In genomic region chr7:75913437-75913836, GRCh38 we compare ENCODE assay signal across 24 cellular contexts. TPM values are rescaled to one million over a fixed set of nuclear protein-coding genes. Genes with fewer than 3 reads are reported as not detected.
A peak's percentile ranks its signal among the peaks of the same experiment; 100 is the strongest.
DNase-seq lines count a peak whose midpoint lies in the region; TF ChIP-seq lines count a peak whose summit lies in the region.
"Had no signal": no experiment of that assay in that cellular context is flagged by ENCODE, and none has a peak within 500 bp of the region (broad histone marks: within the 10 kb centered on the region; RNA-seq: fewer than 3 reads in every experiment).

No MANE protein-coding gene starts in this region.

- no peak overlapping the region for H3K4me3 ChIP-seq in breast epithelium
- peak overlapping the region; percentile 96 for H3K4me3 ChIP-seq in suprapubic skin
- no peak overlapping the region for H3K4me3 ChIP-seq in SJCRH30

- H3K4me1 ChIP-seq in breast epithelium (no peaks in the 10 kb centered on the region), suprapubic skin (peaks cover 28% of the 10 kb centered on the region), SJCRH30 (peaks cover 4% of the 10 kb centered on the region; the same call in 1 of the 2 replicates)

- no peaks in the 10 kb centered on the region for H3K9me3 Mint-ChIP-seq in MCF 10A (ENCODE audit: unreplicated experiment)
- peaks cover 0 to under 1% (median 0%) of the 10 kb centered on the region in 3 donors for H3K9me3 Mint-ChIP-seq in IgD-negative memory B cell
- no peaks in the 10 kb centered on the region for H3K9me3 Mint-ChIP-seq in chondrocyte (ENCODE audit: low read depth)
- H3K9me3 Mint-ChIP-seq: T-helper 2 cell treated with Interferon-gamma antibody and Interleukin-4, amounts not matched to agents 5 μg/mL and 100 μg/mL, for 36 hours had no signal

- H3K27me3 ChIP-seq in breast epithelium (no peaks in the 10 kb centered on the region), suprapubic skin (no peaks in the 10 kb centered on the region), SJCRH30 (no peaks in the 10 kb centered on the region)
- H3K27me3 ChIP-seq: transverse colon had no signal

- H3K36me3 ChIP-seq in breast epithelium (no peaks in the 10 kb centered on the region), suprapubic skin (no peaks in the 10 kb centered on the region), SJCRH30 (no peaks in the 10 kb centered on the region)
- H3K36me3 ChIP-seq: neutrophil, transverse colon had no signal

- DNase-seq in MCF 10A (ENCODE audit: unreplicated experiment) = no peak
- no peak for DNase-seq in breast epithelium (ENCODE audit: low spot score in 2 of 2)
- no peak for DNase-seq in chondrocyte (ENCODE audit: low spot score)
- no peak for DNase-seq in suprapubic skin (ENCODE audit: low spot score in 2 of 2)
- DNase-seq in AG08396 (ENCODE audit: low spot score) = no peak
- no peak for DNase-seq in SJCRH30
- no peak for DNase-seq in cerebellum (ENCODE audit: low spot score)
- DNase-seq: activated CD4-positive, alpha-beta T cell treated with anti-CD3 and anti-CD28 coated beads for 4 hours; activated gamma-delta T cell treated with Interleukin-2 at 50 U/mL for 16 hours; activated T-cell treated with anti-CD3 and anti-CD28 coated beads, Interleukin-2, amount 50 U/mL, for 1 hour; cortex of kidney; DND-41; erythroblast; GM23248; left colon; NCI-H1048; NCI-H2107; NCI-H345; Right ventricle myocardium superior; stimulated activated CD4-positive, alpha-beta T cell treated with anti-CD3 and anti-CD28 coated beads, Interleukin-4, amount 100 ng/mL, for 24 hours; transverse colon had no signal

- TF ChIP-seq POLR2A in breast epithelium (IDR thresholded peaks at IDR 0.05) = no peak
- no peak for TF ChIP-seq POLR2A in suprapubic skin (IDR thresholded peaks at IDR 0.05)

- H3K4me3 Mint-ChIP-seq in MCF 10A (ENCODE audit: unreplicated experiment) = peak overlapping the region; percentile 83
- H3K4me3 Mint-ChIP-seq in IgD-negative memory B cell = peak overlapping the region in 3 of 4 donors; percentile 94 to 98 (median 95)
- no peak overlapping the region for H3K4me3 Mint-ChIP-seq in chondrocyte (ENCODE audit: unreplicated experiment)

- H3K27ac Mint-ChIP-seq in MCF 10A (ENCODE audit: low read depth, unreplicated experiment) (no peak overlapping the region), IgD-negative memory B cell (peak overlapping the region in 2 of 3 donors; percentile 95 to 98), chondrocyte (ENCODE audit: unreplicated experiment) (peak overlapping the region; percentile 93)

- no TSS peak for BruUV-seq in MCF 10A (replicated peaks; lab: Mats Ljungman, UMichigan)

- H3K4me1 Mint-ChIP-seq in MCF 10A (ENCODE audit: insufficient read depth, unreplicated experiment) (peaks cover 5% of the 10 kb centered on the region), IgD-negative memory B cell (peaks cover 12 to 17% (median 14%) of the 10 kb centered on the region in 3 donors), chondrocyte (ENCODE audit: low read depth) (peaks cover 20% of the 10 kb centered on the region)

- CTCF ChIA-PET in MCF 10A (lab: Yijun Ruan, JAX) = interaction anchor here (0.6 to 0.9 kb wide), 2 partner anchors 30 to 107 kb away, joined by 3 to 6 read pairs; no protein-coding TSS in a partner anchor

- no peaks in the 10 kb centered on the region for H3K27me3 Mint-ChIP-seq in MCF 10A (ENCODE audit: insufficient read depth, unreplicated experiment)
- H3K27me3 Mint-ChIP-seq in IgD-negative memory B cell = peaks cover 3% of the 10 kb centered on the region
- no peaks in the 10 kb centered on the region for H3K27me3 Mint-ChIP-seq in chondrocyte (ENCODE audit: low read depth)

- no peak overlapping the region for H3K27ac ChIP-seq in breast epithelium
- no peak overlapping the region for H3K27ac ChIP-seq in suprapubic skin
- H3K27ac ChIP-seq in SJCRH30 = no peak overlapping the region
- H3K27ac ChIP-seq: GM23248 had no signal

- no peaks in the 10 kb centered on the region for H3K9me3 ChIP-seq in breast epithelium
- H3K9me3 ChIP-seq in suprapubic skin = no peaks in the 10 kb centered on the region
- no peaks in the 10 kb centered on the region for H3K9me3 ChIP-seq in SJCRH30 (replicated peaks)
- H3K9me3 ChIP-seq: neutrophil, transverse colon had no signal

- intact Hi-C loops in MCF 10A (cut with micrococcal nuclease) = no loop called here
- intact Hi-C loops in breast epithelium (cut with DNase I; ENCODE audit: low total_unique reads) = no loop called here

- POLR2A ChIA-PET in MCF 10A (lab: Yijun Ruan, JAX) = interaction anchor here (0.7 to 3.3 kb wide), 8 partner anchors 8 to 135 kb away, joined by 3 to 23 read pairs (median 6); no protein-coding TSS in a partner anchor

- TF ChIP-seq EP300 in suprapubic skin (IDR thresholded peaks at IDR 0.05) = no peak

- TF ChIP-seq CTCF in MCF 10A (IDR thresholded peaks at IDR 0.05; ENCODE audit: unreplicated experiment) (no peak), breast epithelium (IDR thresholded peaks at IDR 0.05) (no peak), chondrocyte (IDR thresholded peaks at IDR 0.05) (no peak), suprapubic skin (IDR thresholded peaks at IDR 0.05) (no peak)

- 93% methylated on average over 6 of the region's 6 CpGs for WGBS in suprapubic skin

- H3K36me3 Mint-ChIP-seq in MCF 10A (ENCODE audit: insufficient read depth, unreplicated experiment) (no peaks in the 10 kb centered on the region), IgD-negative memory B cell (no peaks in the 10 kb centered on the region), chondrocyte (ENCODE audit: low read depth) (no peaks in the 10 kb centered on the region)

RNA-seq across cellular contexts. Expression of gene POR, which starts 1.5 kb away (rescaled TPM):
- 45.1 and 58.0 TPM in 2 replicates for total RNA-seq in MCF 10A (2022)
- total RNA-seq in breast epithelium = 100 to 1,000 TPM in 1 of 3 donors, 10 to 100 TPM in 2; 62.1 to 123 (median 87.7) TPM
- 50.2 TPM for polyA plus RNA-seq in IgD-negative memory B cell
- total RNA-seq in chondrocyte = 53.8 to 62.2 TPM (median 55.6 TPM) in 3 replicates
- total RNA-seq in suprapubic skin = 100 to 1,000 TPM in 1 of 4 donors, 10 to 100 TPM in 3; 85.8 to 112 (median 91.8) TPM
- total RNA-seq in SJCRH30 (2014; rRNA removed; shearing (Covaris generic)) = 106 and 109 TPM in 2 replicates
- total RNA-seq in cerebellum = 37.1 TPM

RNA-seq across cellular contexts. Expression of gene RHBDD2, which starts 34.6 kb away (rescaled TPM):
- total RNA-seq in MCF 10A (2022) = 36.1 and 38.6 TPM in 2 replicates
- total RNA-seq in breast epithelium = 10 to 100 TPM; 36.6 to 47.7 (median 39.0) TPM
- polyA plus RNA-seq in IgD-negative memory B cell = 66.0 TPM
- 32.0 to 35.6 TPM (median 33.8 TPM) in 3 replicates for total RNA-seq in chondrocyte
- total RNA-seq in suprapubic skin = 10 to 100 TPM; 28.3 to 63.1 (median 49.8) TPM
- 49.3 and 50.6 TPM in 2 replicates for total RNA-seq in SJCRH30 (2014; rRNA removed; shearing (Covaris generic))
- 29.4 TPM for total RNA-seq in cerebellum
